In genomic region chr10:6086375-6087233, GRCh38 we compare ENCODE assay signal across 1 cellular context.
TF ChIP-seq lines count a peak whose summit lies in the region.

No MANE protein-coding gene starts in this region.

TF ChIP-seq in HEK293, 187 proteins besides CTCF, POLR2A, EP300 and RAD21 (continued from another document):
- TF ChIP-seq ZNF280D (tag by site-specific recombination; IDR thresholded peaks at IDR 0.05) (no peak), ZNF37A (tag by site-specific recombination; IDR thresholded peaks at IDR 0.05) (no peak), ZFP69B (tag by site-specific recombination; IDR thresholded peaks at IDR 0.05) (no peak), ZNF248 (tag by site-specific recombination; IDR thresholded peaks at IDR 0.05) (no peak), ZNF426 (tag by site-specific recombination; IDR thresholded peaks at IDR 0.05) (no peak), ZNF600 (tag by site-specific recombination; IDR thresholded peaks at IDR 0.05) (peak; percentile 76), WT1 (tag by site-specific recombination; IDR thresholded peaks at IDR 0.05) (no peak), ZNF404 (tag by site-specific recombination; IDR thresholded peaks at IDR 0.05) (no peak), ZBTB8A (tag by site-specific recombination; IDR thresholded peaks at IDR 0.05) (peak; percentile 61), ZNF549 (tag by site-specific recombination; IDR thresholded peaks at IDR 0.05) (no peak), ZNF629 (tag by site-specific recombination; IDR thresholded peaks at IDR 0.05) (no peak; the same call in 1 of the 2 replicates), REPIN1 (tag by site-specific recombination; IDR thresholded peaks at IDR 0.05; ENCODE audit: low read depth) (no peak), ZNF391 (tag by site-specific recombination; IDR thresholded peaks at IDR 0.05; ENCODE audit: borderline replicate concordance, low read depth) (no peak), ZNF2 (tag by site-specific recombination; IDR thresholded peaks at IDR 0.05) (peak; percentile 59; the same call in 1 of the 2 replicates), HIC1 (tag by site-specific recombination; IDR thresholded peaks at IDR 0.05) (peak; percentile 91), ZNF501 (tag by site-specific recombination; IDR thresholded peaks at IDR 0.05) (no peak), ELK4 (IDR thresholded peaks at IDR 0.05; ENCODE audit: borderline replicate concordance, low read depth, low read length) (no peak), ZBTB10 (tag by site-specific recombination; IDR thresholded peaks at IDR 0.05) (peak; percentile 43; the same call in 1 of the 2 replicates), SP7 (tag by site-specific recombination; IDR thresholded peaks at IDR 0.05) (peak; percentile 29; the same call in 1 of the 2 replicates), ZNF701 (tag by site-specific recombination; IDR thresholded peaks at IDR 0.05) (no peak), IKZF3 (tag by site-specific recombination; IDR thresholded peaks at IDR 0.05) (0 out of 2 replicates have a peak, but pooled peaks have one; percentile 21), ZNF768 (tag by site-specific recombination; IDR thresholded peaks at IDR 0.05) (no peak), ZNF677 (tag by site-specific recombination; IDR thresholded peaks at IDR 0.05) (no peak), PRDM10 (tag by site-specific recombination; IDR thresholded peaks at IDR 0.05) (0 out of 2 replicates have a peak, but pooled peaks have one; percentile 54), ZBTB17 (tag by site-specific recombination; IDR thresholded peaks at IDR 0.05) (peak; percentile 95), ZNF610 (tag by site-specific recombination; IDR thresholded peaks at IDR 0.05; ENCODE audit: borderline replicate concordance) (0 out of 2 replicates have a peak, but pooled peaks have one; percentile 14), ZNF76 (tag by site-specific recombination; IDR thresholded peaks at IDR 0.05; ENCODE audit: borderline replicate concordance, low read depth) (no peak), ZNF791 (tag by site-specific recombination; IDR thresholded peaks at IDR 0.05) (no peak)
- TF ChIP-seq, protein P1, sequence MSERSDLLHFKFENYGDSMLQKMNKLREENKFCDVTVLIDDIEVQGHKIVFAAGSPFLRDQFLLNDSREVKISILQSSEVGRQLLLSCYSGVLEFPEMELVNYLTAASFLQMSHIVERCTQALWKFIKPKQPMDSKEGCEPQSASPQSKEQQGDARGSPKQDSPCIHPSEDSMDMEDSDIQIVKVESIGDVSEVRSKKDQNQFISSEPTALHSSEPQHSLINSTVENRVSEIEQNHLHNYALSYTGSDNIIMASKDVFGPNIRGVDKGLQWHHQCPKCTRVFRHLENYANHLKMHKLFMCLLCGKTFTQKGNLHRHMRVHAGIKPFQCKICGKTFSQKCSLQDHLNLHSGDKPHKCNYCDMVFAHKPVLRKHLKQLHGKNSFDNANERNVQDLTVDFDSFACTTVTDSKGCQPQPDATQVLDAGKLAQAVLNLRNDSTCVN (tag by site-specific recombination; optimal IDR thresholded peaks at IDR 0.05): peak; percentile 15
- TF ChIP-seq, protein P2, sequence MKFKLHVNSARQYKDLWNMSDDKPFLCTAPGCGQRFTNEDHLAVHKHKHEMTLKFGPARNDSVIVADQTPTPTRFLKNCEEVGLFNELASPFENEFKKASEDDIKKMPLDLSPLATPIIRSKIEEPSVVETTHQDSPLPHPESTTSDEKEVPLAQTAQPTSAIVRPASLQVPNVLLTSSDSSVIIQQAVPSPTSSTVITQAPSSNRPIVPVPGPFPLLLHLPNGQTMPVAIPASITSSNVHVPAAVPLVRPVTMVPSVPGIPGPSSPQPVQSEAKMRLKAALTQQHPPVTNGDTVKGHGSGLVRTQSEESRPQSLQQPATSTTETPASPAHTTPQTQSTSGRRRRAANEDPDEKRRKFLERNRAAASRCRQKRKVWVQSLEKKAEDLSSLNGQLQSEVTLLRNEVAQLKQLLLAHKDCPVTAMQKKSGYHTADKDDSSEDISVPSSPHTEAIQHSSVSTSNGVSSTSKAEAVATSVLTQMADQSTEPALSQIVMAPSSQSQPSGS (tag by site-specific recombination; IDR thresholded peaks at IDR 0.05; ENCODE audit: low read depth): no peak
- TF ChIP-seq, protein P3, sequence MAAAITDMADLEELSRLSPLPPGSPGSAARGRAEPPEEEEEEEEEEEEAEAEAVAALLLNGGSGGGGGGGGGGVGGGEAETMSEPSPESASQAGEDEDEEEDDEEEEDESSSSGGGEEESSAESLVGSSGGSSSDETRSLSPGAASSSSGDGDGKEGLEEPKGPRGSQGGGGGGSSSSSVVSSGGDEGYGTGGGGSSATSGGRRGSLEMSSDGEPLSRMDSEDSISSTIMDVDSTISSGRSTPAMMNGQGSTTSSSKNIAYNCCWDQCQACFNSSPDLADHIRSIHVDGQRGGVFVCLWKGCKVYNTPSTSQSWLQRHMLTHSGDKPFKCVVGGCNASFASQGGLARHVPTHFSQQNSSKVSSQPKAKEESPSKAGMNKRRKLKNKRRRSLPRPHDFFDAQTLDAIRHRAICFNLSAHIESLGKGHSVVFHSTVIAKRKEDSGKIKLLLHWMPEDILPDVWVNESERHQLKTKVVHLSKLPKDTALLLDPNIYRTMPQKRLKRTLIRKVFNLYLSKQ (tag by site-specific recombination; IDR thresholded peaks at IDR 0.05; ENCODE audit: borderline replicate concordance): no peak
- TF ChIP-seq, protein P4, sequence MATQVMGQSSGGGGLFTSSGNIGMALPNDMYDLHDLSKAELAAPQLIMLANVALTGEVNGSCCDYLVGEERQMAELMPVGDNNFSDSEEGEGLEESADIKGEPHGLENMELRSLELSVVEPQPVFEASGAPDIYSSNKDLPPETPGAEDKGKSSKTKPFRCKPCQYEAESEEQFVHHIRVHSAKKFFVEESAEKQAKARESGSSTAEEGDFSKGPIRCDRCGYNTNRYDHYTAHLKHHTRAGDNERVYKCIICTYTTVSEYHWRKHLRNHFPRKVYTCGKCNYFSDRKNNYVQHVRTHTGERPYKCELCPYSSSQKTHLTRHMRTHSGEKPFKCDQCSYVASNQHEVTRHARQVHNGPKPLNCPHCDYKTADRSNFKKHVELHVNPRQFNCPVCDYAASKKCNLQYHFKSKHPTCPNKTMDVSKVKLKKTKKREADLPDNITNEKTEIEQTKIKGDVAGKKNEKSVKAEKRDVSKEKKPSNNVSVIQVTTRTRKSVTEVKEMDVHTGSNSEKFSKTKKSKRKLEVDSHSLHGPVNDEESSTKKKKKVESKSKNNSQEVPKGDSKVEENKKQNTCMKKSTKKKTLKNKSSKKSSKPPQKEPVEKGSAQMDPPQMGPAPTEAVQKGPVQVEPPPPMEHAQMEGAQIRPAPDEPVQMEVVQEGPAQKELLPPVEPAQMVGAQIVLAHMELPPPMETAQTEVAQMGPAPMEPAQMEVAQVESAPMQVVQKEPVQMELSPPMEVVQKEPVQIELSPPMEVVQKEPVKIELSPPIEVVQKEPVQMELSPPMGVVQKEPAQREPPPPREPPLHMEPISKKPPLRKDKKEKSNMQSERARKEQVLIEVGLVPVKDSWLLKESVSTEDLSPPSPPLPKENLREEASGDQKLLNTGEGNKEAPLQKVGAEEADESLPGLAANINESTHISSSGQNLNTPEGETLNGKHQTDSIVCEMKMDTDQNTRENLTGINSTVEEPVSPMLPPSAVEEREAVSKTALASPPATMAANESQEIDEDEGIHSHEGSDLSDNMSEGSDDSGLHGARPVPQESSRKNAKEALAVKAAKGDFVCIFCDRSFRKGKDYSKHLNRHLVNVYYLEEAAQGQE (tag by site-specific recombination; IDR thresholded peaks at IDR 0.05): no peak
